In the genomic region with DNA sequence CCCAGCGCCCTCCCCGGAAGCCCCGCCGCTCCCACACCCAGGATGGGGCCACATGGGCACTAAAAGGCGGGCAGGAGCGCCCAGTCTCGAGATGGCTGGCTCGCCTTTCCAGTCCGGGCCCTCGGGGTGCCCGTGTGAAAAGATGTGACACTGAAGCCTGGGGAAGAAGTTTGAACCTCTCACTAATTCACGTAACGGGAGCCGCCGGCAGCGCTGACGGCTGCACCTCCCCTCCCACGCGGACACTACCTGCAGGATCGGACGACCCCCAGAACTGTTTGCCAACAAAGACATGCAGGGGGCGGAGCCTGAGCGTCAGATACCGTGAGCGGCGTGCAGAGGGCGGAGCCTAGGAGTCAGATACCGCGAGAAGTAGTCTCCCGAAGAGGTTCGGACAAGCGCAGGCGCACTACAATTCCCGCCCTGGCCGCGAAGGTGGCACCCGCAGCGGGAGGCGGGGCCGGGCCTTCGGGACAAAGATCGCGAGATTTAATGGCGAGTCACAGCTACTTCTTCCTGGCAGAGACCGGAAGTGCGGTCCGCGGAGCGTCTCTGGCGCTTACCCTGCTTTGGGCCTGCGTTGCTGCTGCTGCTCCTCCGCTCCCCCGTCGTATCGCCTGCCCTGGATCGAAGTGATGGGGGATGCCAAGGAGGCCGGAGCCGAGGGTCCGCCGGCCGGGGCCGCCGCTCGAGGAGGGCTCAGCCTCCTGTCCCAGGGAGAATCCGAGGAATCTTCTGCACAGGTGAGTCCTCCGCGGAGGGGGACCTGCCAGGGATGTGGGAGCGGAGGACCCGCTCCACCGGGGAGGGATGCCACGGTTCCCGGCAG, we compare ENCODE assay signal across 1 cellular context.
A peak's percentile ranks its signal among the peaks of the same experiment; 100 is the strongest.
TF ChIP-seq lines count a peak whose summit lies in the region.

A gene with protein sequence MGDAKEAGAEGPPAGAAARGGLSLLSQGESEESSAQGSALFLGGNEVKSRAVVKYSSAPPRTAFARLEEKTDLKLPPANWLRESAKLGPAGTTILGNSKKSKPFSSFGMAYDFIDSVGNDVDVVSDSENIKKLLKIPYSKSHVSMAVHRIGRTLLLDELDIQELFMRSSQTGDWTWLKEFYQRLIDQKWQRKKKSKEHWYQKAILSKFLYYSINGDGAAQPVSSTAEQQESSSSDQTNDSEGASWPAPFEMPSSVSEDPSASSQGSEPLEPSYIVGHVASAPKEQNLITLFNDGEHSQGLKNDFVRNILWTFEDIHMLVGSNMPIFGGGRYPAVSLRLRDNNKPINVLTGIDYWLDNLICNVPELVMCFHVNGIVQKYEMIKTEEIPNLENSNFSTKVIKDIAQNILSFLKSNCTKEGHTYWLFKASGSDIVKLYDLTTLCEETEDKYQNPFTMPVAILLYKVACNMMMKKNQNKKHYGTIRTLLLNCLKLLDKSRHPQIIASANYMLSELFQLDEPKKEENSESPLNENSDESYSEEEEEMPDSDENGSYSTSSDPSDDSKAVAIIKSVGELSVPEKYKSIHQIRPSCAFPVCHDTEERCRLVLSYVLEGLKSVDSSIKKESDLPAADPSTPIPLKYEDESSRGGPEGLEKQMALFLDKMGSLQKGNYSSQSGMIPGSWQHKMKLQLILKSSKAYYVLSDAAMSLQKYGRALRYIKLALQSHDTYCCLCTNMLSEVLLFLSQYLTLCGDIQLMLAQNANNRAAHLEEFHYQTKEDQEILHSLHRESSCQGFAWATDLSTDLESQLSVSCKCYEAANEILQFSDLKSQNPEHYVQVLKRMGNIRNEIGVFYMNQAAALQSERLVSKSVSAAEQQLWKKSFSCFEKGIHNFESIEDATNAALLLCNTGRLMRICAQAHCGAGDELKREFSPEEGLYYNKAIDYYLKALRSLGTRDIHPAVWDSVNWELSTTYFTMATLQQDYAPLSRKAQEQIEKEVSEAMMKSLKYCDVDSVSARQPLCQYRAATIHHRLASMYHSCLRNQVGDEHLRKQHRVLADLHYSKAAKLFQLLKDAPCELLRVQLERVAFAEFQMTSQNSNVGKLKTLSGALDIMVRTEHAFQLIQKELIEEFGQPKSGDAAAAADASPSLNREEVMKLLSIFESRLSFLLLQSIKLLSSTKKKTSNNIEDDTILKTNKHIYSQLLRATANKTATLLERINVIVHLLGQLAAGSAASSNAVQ (plus strand): TSS at position 537 of the 829 bp plus-strand sequence. CDS start 99 bp downstream, at position 636.

TF ChIP-seq in HepG2, 621 proteins besides CTCF, POLR2A, EP300 and RAD21 (continued from another document and continues in another):
- TF ChIP-seq CHD4 (IDR thresholded peaks at IDR 0.05; ENCODE audit: borderline replicate concordance, low read length): no peak
- peak; percentile 59; the same call in 1 of the 2 replicates for TF ChIP-seq ZNF761 (CRISPR knock-in tag; conservative IDR thresholded peaks at IDR 0.05)
- 0 out of 2 replicates have a peak, but pooled peaks have one; percentile 19 for TF ChIP-seq CHCHD3 (CRISPR knock-in tag; IDR thresholded peaks at IDR 0.05)
- TF ChIP-seq ATF1 (CRISPR knock-in tag; IDR thresholded peaks at IDR 0.05): peak; percentile 60
- TF ChIP-seq ZNF30 (CRISPR knock-in tag; IDR thresholded peaks at IDR 0.05): no peak
- no peak for TF ChIP-seq ZNF570 (CRISPR knock-in tag; IDR thresholded peaks at IDR 0.05; ENCODE audit: borderline replicate concordance)
- peak; percentile 72 for TF ChIP-seq REL (CRISPR knock-in tag; conservative IDR thresholded peaks at IDR 0.05)
- TF ChIP-seq TEAD2 (CRISPR knock-in tag; IDR thresholded peaks at IDR 0.05): no peak
- TF ChIP-seq, protein P1, sequence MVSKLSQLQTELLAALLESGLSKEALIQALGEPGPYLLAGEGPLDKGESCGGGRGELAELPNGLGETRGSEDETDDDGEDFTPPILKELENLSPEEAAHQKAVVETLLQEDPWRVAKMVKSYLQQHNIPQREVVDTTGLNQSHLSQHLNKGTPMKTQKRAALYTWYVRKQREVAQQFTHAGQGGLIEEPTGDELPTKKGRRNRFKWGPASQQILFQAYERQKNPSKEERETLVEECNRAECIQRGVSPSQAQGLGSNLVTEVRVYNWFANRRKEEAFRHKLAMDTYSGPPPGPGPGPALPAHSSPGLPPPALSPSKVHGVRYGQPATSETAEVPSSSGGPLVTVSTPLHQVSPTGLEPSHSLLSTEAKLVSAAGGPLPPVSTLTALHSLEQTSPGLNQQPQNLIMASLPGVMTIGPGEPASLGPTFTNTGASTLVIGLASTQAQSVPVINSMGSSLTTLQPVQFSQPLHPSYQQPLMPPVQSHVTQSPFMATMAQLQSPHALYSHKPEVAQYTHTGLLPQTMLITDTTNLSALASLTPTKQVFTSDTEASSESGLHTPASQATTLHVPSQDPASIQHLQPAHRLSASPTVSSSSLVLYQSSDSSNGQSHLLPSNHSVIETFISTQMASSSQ (IDR thresholded peaks at IDR 0.05; ENCODE audit: low read depth): no peak
- TF ChIP-seq, protein P1 (CRISPR knock-in tag; IDR thresholded peaks at IDR 0.05; ENCODE audit: borderline replicate concordance): peak; percentile 72; the same call in 1 of the 2 replicates
- 0 out of 2 replicates have a peak, but pooled peaks have one; percentile 49 for TF ChIP-seq REPIN1 (CRISPR knock-in tag; IDR thresholded peaks at IDR 0.05; ENCODE audit: borderline replicate concordance, low read depth)
- peak; percentile 45 for TF ChIP-seq TEAD3 (CRISPR knock-in tag; optimal IDR thresholded peaks at IDR 0.05; ENCODE audit: borderline replicate concordance)
- TF ChIP-seq SIX4 (CRISPR knock-in tag; IDR thresholded peaks at IDR 0.05): no peak
- TF ChIP-seq, protein P2, sequence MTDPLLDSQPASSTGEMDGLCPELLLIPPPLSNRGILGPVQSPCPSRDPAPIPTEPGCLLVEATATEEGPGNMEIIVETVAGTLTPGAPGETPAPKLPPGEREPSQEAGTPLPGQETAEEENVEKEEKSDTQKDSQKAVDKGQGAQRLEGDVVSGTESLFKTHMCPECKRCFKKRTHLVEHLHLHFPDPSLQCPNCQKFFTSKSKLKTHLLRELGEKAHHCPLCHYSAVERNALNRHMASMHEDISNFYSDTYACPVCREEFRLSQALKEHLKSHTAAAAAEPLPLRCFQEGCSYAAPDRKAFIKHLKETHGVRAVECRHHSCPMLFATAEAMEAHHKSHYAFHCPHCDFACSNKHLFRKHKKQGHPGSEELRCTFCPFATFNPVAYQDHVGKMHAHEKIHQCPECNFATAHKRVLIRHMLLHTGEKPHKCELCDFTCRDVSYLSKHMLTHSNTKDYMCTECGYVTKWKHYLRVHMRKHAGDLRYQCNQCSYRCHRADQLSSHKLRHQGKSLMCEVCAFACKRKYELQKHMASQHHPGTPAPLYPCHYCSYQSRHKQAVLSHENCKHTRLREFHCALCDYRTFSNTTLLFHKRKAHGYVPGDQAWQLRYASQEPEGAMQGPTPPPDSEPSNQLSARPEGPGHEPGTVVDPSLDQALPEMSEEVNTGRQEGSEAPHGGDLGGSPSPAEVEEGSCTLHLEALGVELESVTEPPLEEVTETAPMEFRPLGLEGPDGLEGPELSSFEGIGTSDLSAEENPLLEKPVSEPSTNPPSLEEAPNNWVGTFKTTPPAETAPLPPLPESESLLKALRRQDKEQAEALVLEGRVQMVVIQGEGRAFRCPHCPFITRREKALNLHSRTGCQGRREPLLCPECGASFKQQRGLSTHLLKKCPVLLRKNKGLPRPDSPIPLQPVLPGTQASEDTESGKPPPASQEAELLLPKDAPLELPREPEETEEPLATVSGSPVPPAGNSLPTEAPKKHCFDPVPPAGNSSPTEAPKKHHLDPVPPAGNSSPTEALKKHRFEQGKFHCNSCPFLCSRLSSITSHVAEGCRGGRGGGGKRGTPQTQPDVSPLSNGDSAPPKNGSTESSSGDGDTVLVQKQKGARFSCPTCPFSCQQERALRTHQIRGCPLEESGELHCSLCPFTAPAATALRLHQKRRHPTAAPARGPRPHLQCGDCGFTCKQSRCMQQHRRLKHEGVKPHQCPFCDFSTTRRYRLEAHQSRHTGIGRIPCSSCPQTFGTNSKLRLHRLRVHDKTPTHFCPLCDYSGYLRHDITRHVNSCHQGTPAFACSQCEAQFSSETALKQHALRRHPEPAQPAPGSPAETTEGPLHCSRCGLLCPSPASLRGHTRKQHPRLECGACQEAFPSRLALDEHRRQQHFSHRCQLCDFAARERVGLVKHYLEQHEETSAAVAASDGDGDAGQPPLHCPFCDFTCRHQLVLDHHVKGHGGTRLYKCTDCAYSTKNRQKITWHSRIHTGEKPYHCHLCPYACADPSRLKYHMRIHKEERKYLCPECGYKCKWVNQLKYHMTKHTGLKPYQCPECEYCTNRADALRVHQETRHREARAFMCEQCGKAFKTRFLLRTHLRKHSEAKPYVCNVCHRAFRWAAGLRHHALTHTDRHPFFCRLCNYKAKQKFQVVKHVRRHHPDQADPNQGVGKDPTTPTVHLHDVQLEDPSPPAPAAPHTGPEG (CRISPR knock-in tag; IDR thresholded peaks at IDR 0.05): peak; percentile 84
- 0 out of 2 replicates have a peak, but pooled peaks have one; percentile 22 for TF ChIP-seq ZNF451 (CRISPR knock-in tag; IDR thresholded peaks at IDR 0.05)
- TF ChIP-seq MEIS1 (CRISPR knock-in tag; IDR thresholded peaks at IDR 0.05; ENCODE audit: borderline replicate concordance): no peak; the same call in 1 of the 2 replicates
- no peak for TF ChIP-seq ZNF644 (CRISPR knock-in tag; IDR thresholded peaks at IDR 0.05; ENCODE audit: low read depth)
- TF ChIP-seq ZFP37 (CRISPR knock-in tag; IDR thresholded peaks at IDR 0.05; ENCODE audit: borderline replicate concordance): peak; percentile 85; the same call in 1 of the 2 replicates
- TF ChIP-seq, protein P3, sequence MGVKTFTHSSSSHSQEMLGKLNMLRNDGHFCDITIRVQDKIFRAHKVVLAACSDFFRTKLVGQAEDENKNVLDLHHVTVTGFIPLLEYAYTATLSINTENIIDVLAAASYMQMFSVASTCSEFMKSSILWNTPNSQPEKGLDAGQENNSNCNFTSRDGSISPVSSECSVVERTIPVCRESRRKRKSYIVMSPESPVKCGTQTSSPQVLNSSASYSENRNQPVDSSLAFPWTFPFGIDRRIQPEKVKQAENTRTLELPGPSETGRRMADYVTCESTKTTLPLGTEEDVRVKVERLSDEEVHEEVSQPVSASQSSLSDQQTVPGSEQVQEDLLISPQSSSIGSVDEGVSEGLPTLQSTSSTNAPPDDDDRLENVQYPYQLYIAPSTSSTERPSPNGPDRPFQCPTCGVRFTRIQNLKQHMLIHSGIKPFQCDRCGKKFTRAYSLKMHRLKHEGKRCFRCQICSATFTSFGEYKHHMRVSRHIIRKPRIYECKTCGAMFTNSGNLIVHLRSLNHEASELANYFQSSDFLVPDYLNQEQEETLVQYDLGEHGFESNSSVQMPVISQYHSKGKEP (CRISPR knock-in tag; IDR thresholded peaks at IDR 0.05): no peak
- no peak for TF ChIP-seq TBX3 (IDR thresholded peaks at IDR 0.05; ENCODE audit: borderline replicate concordance)
- no peak for TF ChIP-seq SIX1 (CRISPR knock-in tag; IDR thresholded peaks at IDR 0.05; ENCODE audit: borderline replicate concordance)
- TF ChIP-seq, protein P4, sequence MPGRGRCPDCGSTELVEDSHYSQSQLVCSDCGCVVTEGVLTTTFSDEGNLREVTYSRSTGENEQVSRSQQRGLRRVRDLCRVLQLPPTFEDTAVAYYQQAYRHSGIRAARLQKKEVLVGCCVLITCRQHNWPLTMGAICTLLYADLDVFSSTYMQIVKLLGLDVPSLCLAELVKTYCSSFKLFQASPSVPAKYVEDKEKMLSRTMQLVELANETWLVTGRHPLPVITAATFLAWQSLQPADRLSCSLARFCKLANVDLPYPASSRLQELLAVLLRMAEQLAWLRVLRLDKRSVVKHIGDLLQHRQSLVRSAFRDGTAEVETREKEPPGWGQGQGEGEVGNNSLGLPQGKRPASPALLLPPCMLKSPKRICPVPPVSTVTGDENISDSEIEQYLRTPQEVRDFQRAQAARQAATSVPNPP (CRISPR knock-in tag; IDR thresholded peaks at IDR 0.05): 0 out of 2 replicates have a peak, but pooled peaks have one; percentile 18
- TF ChIP-seq FOXC1 (CRISPR knock-in tag; IDR thresholded peaks at IDR 0.05; ENCODE audit: borderline replicate concordance): peak; percentile 41
- no peak for TF ChIP-seq SRSF4 (IDR thresholded peaks at IDR 0.05; ENCODE audit: low read depth, low read length, poor library complexity, severe bottlenecking)
- TF ChIP-seq, protein P5, sequence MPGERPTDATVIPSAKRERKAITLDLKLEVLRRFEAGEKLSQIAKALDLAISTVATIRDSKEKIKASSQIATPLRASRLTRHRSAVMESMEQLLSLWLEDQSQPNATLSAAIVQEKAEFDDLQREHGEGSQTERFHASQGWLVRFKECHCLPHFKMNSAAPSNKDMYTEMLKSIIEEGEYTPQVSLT (CRISPR knock-in tag; IDR thresholded peaks at IDR 0.05; ENCODE audit: borderline replicate concordance, low read depth): no peak
- peak; percentile 79 for TF ChIP-seq ZNF543 (CRISPR knock-in tag; IDR thresholded peaks at IDR 0.05)
- 0 out of 2 replicates have a peak, but pooled peaks have one; percentile 64 for TF ChIP-seq DNMT3B (CRISPR knock-in tag; conservative IDR thresholded peaks at IDR 0.05)
- TF ChIP-seq ZNF207 (IDR thresholded peaks at IDR 0.05; ENCODE audit: borderline replicate concordance): no peak
- TF ChIP-seq TMF1 (CRISPR knock-in tag; IDR thresholded peaks at IDR 0.05; ENCODE audit: low read depth): 0 out of 2 replicates have a peak, but pooled peaks have one; percentile 47
- peak; percentile 76 for TF ChIP-seq ATF7-NPFF (CRISPR knock-in tag; IDR thresholded peaks at IDR 0.05; ENCODE audit: low read depth)
